Comparison of ENCODE assay signal across 1 cellular context in the genomic region with DNA sequence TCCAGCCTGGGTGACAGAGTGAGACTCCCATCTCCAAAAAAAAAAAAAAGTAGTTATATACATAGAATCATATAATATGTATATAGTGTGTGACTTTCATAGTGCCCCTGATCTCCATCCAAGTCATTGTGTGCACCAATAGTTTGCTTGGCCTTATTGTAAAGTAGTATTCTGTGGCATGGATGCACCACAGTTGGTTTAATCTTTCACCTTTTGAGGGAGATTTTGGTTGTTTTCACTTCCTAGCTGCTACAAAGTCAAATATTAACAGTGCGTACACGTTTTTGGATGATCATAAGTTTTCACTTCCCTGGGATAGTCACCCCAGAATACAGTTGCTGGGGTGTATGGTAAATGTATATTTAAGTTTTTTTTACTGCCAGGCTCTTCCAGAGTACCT.
A peak's percentile ranks its signal among the peaks of the same experiment; 100 is the strongest.
TF ChIP-seq lines count a peak whose summit lies in the region.

No MANE protein-coding gene starts in this region.

TF ChIP-seq in GM12878, 131 proteins besides CTCF, POLR2A, EP300 and RAD21 (continued from another document and continues in another):
- TF ChIP-seq, protein P1, sequence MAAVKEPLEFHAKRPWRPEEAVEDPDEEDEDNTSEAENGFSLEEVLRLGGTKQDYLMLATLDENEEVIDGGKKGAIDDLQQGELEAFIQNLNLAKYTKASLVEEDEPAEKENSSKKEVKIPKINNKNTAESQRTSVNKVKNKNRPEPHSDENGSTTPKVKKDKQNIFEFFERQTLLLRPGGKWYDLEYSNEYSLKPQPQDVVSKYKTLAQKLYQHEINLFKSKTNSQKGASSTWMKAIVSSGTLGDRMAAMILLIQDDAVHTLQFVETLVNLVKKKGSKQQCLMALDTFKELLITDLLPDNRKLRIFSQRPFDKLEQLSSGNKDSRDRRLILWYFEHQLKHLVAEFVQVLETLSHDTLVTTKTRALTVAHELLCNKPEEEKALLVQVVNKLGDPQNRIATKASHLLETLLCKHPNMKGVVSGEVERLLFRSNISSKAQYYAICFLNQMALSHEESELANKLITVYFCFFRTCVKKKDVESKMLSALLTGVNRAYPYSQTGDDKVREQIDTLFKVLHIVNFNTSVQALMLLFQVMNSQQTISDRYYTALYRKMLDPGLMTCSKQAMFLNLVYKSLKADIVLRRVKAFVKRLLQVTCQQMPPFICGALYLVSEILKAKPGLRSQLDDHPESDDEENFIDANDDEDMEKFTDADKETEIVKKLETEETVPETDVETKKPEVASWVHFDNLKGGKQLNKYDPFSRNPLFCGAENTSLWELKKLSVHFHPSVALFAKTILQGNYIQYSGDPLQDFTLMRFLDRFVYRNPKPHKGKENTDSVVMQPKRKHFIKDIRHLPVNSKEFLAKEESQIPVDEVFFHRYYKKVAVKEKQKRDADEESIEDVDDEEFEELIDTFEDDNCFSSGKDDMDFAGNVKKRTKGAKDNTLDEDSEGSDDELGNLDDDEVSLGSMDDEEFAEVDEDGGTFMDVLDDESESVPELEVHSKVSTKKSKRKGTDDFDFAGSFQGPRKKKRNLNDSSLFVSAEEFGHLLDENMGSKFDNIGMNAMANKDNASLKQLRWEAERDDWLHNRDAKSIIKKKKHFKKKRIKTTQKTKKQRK (IDR thresholded peaks at IDR 0.05; ENCODE audit: low read depth, low read length): no peak
- no peak for TF ChIP-seq KDM1A (IDR thresholded peaks at IDR 0.05; ENCODE audit: borderline replicate concordance)
- TF ChIP-seq PAX8 (IDR thresholded peaks at IDR 0.05): peak; percentile 39; the same call in 1 of the 2 replicates
- TF ChIP-seq FOXM1 (IDR thresholded peaks at IDR 0.05; ENCODE audit: low read depth, low read length): no peak
- no peak for TF ChIP-seq CBFB (IDR thresholded peaks at IDR 0.05; ENCODE audit: low read depth)
- TF ChIP-seq SUZ12 (IDR thresholded peaks at IDR 0.05; ENCODE audit: unreplicated experiment): no peak
- TF ChIP-seq, protein P2, sequence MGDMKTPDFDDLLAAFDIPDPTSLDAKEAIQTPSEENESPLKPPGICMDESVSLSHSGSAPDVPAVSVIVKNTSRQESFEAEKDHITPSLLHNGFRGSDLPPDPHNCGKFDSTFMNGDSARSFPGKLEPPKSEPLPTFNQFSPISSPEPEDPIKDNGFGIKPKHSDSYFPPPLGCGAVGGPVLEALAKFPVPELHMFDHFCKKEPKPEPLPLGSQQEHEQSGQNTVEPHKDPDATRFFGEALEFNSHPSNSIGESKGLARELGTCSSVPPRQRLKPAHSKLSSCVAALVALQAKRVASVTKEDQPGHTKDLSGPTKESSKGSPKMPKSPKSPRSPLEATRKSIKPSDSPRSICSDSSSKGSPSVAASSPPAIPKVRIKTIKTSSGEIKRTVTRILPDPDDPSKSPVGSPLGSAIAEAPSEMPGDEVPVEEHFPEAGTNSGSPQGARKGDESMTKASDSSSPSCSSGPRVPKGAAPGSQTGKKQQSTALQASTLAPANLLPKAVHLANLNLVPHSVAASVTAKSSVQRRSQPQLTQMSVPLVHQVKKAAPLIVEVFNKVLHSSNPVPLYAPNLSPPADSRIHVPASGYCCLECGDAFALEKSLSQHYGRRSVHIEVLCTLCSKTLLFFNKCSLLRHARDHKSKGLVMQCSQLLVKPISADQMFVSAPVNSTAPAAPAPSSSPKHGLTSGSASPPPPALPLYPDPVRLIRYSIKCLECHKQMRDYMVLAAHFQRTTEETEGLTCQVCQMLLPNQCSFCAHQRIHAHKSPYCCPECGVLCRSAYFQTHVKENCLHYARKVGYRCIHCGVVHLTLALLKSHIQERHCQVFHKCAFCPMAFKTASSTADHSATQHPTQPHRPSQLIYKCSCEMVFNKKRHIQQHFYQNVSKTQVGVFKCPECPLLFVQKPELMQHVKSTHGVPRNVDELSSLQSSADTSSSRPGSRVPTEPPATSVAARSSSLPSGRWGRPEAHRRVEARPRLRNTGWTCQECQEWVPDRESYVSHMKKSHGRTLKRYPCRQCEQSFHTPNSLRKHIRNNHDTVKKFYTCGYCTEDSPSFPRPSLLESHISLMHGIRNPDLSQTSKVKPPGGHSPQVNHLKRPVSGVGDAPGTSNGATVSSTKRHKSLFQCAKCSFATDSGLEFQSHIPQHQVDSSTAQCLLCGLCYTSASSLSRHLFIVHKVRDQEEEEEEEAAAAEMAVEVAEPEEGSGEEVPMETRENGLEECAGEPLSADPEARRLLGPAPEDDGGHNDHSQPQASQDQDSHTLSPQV (IDR thresholded peaks at IDR 0.05): no peak
- TF ChIP-seq CHD4 (IDR thresholded peaks at IDR 0.05): no peak
- TF ChIP-seq HDGF (IDR thresholded peaks at IDR 0.05): no peak
- TF ChIP-seq ZNF217 (IDR thresholded peaks at IDR 0.05): 0 out of 2 replicates have a peak, but pooled peaks have one; percentile 19
- TF ChIP-seq HCFC1 (IDR thresholded peaks at IDR 0.05; ENCODE audit: low read length): no peak
- peak; percentile 69 for TF ChIP-seq IKZF1 (conservative IDR thresholded peaks at IDR 0.05)
- TF ChIP-seq BCL3 (IDR thresholded peaks at IDR 0.05; ENCODE audit: borderline replicate concordance, insufficient read depth, low read depth, low read length, poor library complexity, severe bottlenecking): no peak
- TF ChIP-seq NFYA (IDR thresholded peaks at IDR 0.05; ENCODE audit: borderline replicate concordance, low read depth, low read length): no peak
- TF ChIP-seq ATF7 (IDR thresholded peaks at IDR 0.05; ENCODE audit: low read depth): peak; percentile 82
- TF ChIP-seq KLF5 (IDR thresholded peaks at IDR 0.05; ENCODE audit: partially characterized antibody): peak; percentile 14
- no peak for TF ChIP-seq IRF4 (IDR thresholded peaks at IDR 0.05; ENCODE audit: low read depth, low read length)
- TF ChIP-seq GABPA (IDR thresholded peaks at IDR 0.05; ENCODE audit: low read depth): no peak
- no peak for TF ChIP-seq TAF1 (IDR thresholded peaks at IDR 0.05; ENCODE audit: borderline replicate concordance, low read depth, low read length)
- TF ChIP-seq SKIL (IDR thresholded peaks at IDR 0.05; ENCODE audit: low read depth, poor library complexity, severe bottlenecking): no peak
- TF ChIP-seq MAX (IDR thresholded peaks at IDR 0.05; ENCODE audit: low read depth, low read length): no peak
- no peak for TF ChIP-seq POLR2AphosphoS5 (IDR thresholded peaks at IDR 0.05; ENCODE audit: low read length)
- no peak for TF ChIP-seq HDAC2 (IDR thresholded peaks at IDR 0.05)
- TF ChIP-seq ATF2 (IDR thresholded peaks at IDR 0.05; ENCODE audit: low read length): no peak
- no peak for TF ChIP-seq MXI1 (IDR thresholded peaks at IDR 0.05; ENCODE audit: low read depth, low read length)
- no peak for TF ChIP-seq GATAD2B (conservative IDR thresholded peaks at IDR 0.05; ENCODE audit: low read depth)
- TF ChIP-seq ZNF207 (IDR thresholded peaks at IDR 0.05; ENCODE audit: borderline replicate concordance): no peak
- TF ChIP-seq LARP7 (IDR thresholded peaks at IDR 0.05): no peak
- TF ChIP-seq BMI1 (IDR thresholded peaks at IDR 0.05; ENCODE audit: borderline replicate concordance): no peak
- no peak for TF ChIP-seq SMAD5 (IDR thresholded peaks at IDR 0.05; ENCODE audit: low read depth)
- TF ChIP-seq SMC3 (IDR thresholded peaks at IDR 0.05; ENCODE audit: borderline replicate concordance, low read length): no peak
- peak; percentile 63; the same call in 1 of the 2 replicates for TF ChIP-seq DPF2 (IDR thresholded peaks at IDR 0.05)
- TF ChIP-seq BRCA1 (IDR thresholded peaks at IDR 0.05; ENCODE audit: low read depth, low read length): no peak
- TF ChIP-seq PML (IDR thresholded peaks at IDR 0.05; ENCODE audit: low read length): no peak
- TF ChIP-seq, protein P3, sequence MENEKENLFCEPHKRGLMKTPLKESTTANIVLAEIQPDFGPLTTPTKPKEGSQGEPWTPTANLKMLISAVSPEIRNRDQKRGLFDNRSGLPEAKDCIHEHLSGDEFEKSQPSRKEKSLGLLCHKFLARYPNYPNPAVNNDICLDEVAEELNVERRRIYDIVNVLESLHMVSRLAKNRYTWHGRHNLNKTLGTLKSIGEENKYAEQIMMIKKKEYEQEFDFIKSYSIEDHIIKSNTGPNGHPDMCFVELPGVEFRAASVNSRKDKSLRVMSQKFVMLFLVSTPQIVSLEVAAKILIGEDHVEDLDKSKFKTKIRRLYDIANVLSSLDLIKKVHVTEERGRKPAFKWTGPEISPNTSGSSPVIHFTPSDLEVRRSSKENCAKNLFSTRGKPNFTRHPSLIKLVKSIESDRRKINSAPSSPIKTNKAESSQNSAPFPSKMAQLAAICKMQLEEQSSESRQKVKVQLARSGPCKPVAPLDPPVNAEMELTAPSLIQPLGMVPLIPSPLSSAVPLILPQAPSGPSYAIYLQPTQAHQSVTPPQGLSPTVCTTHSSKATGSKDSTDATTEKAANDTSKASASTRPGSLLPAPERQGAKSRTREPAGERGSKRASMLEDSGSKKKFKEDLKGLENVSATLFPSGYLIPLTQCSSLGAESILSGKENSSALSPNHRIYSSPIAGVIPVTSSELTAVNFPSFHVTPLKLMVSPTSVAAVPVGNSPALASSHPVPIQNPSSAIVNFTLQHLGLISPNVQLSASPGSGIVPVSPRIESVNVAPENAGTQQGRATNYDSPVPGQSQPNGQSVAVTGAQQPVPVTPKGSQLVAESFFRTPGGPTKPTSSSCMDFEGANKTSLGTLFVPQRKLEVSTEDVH (IDR thresholded peaks at IDR 0.05; ENCODE audit: low read depth, partially characterized antibody): no peak
- peak; percentile 67; a peak in 3 of 4 replicates for TF ChIP-seq IKZF2 (IDR thresholded peaks at IDR 0.05)
- TF ChIP-seq SREBF1 (IDR thresholded peaks at IDR 0.05; ENCODE audit: low read length): no peak
- no peak for TF ChIP-seq POU2F2 (IDR thresholded peaks at IDR 0.05; ENCODE audit: borderline replicate concordance, low read depth, low read length)
- TF ChIP-seq RAD51 (IDR thresholded peaks at IDR 0.05): peak; percentile 24; the same call in 1 of the 2 replicates
- TF ChIP-seq ZNF274 (IDR thresholded peaks at IDR 0.05; ENCODE audit: insufficient read depth, insufficient read length): no peak
- TF ChIP-seq, protein P4, sequence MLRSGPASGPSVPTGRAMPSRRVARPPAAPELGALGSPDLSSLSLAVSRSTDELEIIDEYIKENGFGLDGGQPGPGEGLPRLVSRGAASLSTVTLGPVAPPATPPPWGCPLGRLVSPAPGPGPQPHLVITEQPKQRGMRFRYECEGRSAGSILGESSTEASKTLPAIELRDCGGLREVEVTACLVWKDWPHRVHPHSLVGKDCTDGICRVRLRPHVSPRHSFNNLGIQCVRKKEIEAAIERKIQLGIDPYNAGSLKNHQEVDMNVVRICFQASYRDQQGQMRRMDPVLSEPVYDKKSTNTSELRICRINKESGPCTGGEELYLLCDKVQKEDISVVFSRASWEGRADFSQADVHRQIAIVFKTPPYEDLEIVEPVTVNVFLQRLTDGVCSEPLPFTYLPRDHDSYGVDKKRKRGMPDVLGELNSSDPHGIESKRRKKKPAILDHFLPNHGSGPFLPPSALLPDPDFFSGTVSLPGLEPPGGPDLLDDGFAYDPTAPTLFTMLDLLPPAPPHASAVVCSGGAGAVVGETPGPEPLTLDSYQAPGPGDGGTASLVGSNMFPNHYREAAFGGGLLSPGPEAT (IDR thresholded peaks at IDR 0.05; ENCODE audit: low read depth): peak; percentile 86
- no peak for TF ChIP-seq TCF7 (IDR thresholded peaks at IDR 0.05; ENCODE audit: borderline replicate concordance)
- TF ChIP-seq NR2F1 (conservative IDR thresholded peaks at IDR 0.05): peak; percentile 98
- TF ChIP-seq E4F1 (IDR thresholded peaks at IDR 0.05; ENCODE audit: borderline replicate concordance, partially characterized antibody): no peak
